1 cellular context compared by ENCODE assay signal in genomic region chr3:114213669-114214541, GRCh38.
TF ChIP-seq lines count a peak whose summit lies in the region.

No MANE protein-coding gene starts in this region.

TF ChIP-seq in liver, 16 proteins besides CTCF, POLR2A, EP300 and RAD21 (continued from another document):
- no peak for TF ChIP-seq REST (IDR thresholded peaks at IDR 0.05)
- TF ChIP-seq GABPA (IDR thresholded peaks at IDR 0.05 in 1 of 2, conservative IDR thresholded peaks at IDR 0.05 in 1 of 2): no peak
- TF ChIP-seq YY1 (IDR thresholded peaks at IDR 0.05): no peak
- TF ChIP-seq SP1 (IDR thresholded peaks at IDR 0.05): no peak
- no peak for TF ChIP-seq ZBTB33 (IDR thresholded peaks at IDR 0.05)
